23 cellular contexts compared by ENCODE assay signal in the genomic region with DNA sequence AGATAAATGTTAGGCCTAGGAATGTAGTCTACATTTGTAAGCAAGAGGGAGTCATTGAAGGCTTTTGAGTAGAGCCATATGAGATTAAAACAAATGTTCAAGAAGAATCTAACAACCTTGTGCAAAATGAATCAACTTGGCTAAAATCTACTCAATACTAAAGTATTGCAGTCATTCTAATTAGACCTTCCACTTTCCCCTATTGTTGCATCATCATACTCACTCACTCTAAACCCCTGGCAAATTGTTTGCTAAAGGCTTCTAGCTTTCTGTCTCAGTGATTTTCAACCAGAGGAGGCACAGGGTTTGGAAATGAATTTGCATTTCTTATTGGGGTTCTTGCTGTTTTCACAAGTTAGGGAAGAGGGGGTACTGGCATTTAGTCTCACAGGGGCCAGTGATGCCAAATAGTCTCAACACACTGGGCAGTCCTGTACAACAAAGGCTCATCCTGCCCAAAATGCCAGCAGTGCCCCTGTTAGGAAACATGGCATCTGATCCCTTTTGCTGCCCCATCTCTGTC.
"Had no signal": no experiment of that assay in that cellular context is flagged by ENCODE, and none has a peak within 500 bp of the region (broad histone marks: within the 10 kb centered on the region; RNA-seq: fewer than 3 reads in every experiment).

No MANE protein-coding gene starts in this region.

- H3K9ac ChIP-seq: parathyroid adenoma had no signal

- DNase-seq: activated CD4-positive, alpha-beta T cell treated with anti-CD3 and anti-CD28 coated beads for 4 hours; activated CD4-positive, alpha-beta T cell treated with anti-CD3 and anti-CD28 coated beads, Interleukin-2, amount 50 U/mL, for 48 hours; activated CD4-positive, CD25-positive, alpha-beta regulatory T cell; activated CD8-positive, alpha-beta memory T cell treated with anti-CD3 and anti-CD28 coated beads, Interleukin-2, amount 50 U/mL, for 48 hours; activated naive CD4-positive, alpha-beta T cell treated with Interleukin-2 at 50 U/mL for 16 hours; activated naive CD8-positive, alpha-beta T cell treated with anti-CD3 and anti-CD28 coated beads for 36 hours; activated T-cell treated with anti-CD3 and anti-CD28 coated beads, Interleukin-2, amount 50 U/mL, for 4 hours; amniotic stem cell; effector memory CD4-positive, alpha-beta T cell; kidney; lower lobe of right lung; naive B cell; nucleus accumbens; sigmoid colon; stimulated activated CD4-positive, alpha-beta T cell treated with anti-CD3 and anti-CD28 coated beads, Interleukin-4, amount 100 ng/mL, for 1 hour; stimulated activated naive CD4-positive, alpha-beta T cell; T1000; upper lobe of left lung had no signal

- H3K79me2 ChIP-seq: parathyroid adenoma had no signal

- H3K27ac ChIP-seq: breast epithelium, lower lobe of right lung, parathyroid adenoma, sigmoid colon, thoracic aorta, upper lobe of left lung had no signal

- H3K4me3 ChIP-seq: breast epithelium, lower lobe of right lung, sigmoid colon, thoracic aorta, upper lobe of left lung had no signal

- H3K4me1 ChIP-seq: breast epithelium, lower lobe of right lung, parathyroid adenoma, sigmoid colon, upper lobe of left lung had no signal

- H3K27me3 ChIP-seq: breast epithelium, sigmoid colon, upper lobe of left lung had no signal

- H3K9me3 ChIP-seq: breast epithelium, lower lobe of right lung, sigmoid colon, thoracic aorta, upper lobe of left lung had no signal

- FAIRE-seq: colon, kidney had no signal

- H2AFZ ChIP-seq: parathyroid adenoma had no signal

- ATAC-seq: activated T-cell treated with anti-CD3 and anti-CD28 coated beads, Interleukin-2, amount 50 U/mL, for 4 hours; esophagus mucosa had no signal

- H3K36me3 ChIP-seq: breast epithelium, lower lobe of right lung, sigmoid colon, thoracic aorta, upper lobe of left lung had no signal
